In the genomic region with DNA sequence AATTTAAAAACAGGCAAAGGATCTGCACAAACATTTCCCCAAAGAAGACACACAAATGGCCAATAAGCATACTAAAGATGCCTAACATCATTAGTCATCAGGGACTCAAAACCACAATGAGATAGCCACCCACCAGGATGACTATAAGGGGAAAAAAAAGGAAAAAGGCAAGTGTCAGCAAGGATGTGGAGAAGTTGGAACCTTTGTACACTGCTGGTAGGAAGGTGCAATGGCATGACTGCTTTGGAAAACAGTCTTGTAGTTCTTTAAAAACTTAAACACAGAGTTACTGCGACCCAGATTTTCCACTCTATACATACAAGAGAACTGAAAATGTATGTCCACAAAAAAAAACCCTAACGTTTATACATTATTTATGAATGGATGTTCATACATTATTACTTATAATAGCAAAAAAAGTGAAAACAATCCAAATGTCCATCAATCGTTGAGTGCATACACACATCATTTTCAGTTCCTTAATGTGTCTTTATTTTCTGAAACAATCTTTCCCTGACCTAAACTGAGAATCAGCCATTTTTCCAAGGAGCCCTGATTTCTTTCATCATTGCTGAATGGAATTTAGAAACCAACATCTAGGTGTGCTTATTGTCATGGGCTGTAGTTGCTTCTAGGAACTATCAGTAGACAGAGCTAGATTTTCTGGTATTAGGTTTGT, we compare ENCODE assay signal across 10 cellular contexts.
DNase-seq lines count a peak whose midpoint lies in the region; ATAC-seq, FAIRE-seq and TF ChIP-seq lines count a peak whose summit lies in the region.
"Had no signal": no experiment of that assay in that cellular context is flagged by ENCODE, and none has a peak within 500 bp of the region (broad histone marks: within the 10 kb centered on the region; RNA-seq: fewer than 3 reads in every experiment).

No MANE protein-coding gene starts in this region.

- H3K27ac Mint-ChIP-seq in astrocyte (ENCODE audit: unreplicated experiment) = peak overlapping the region; percentile 92
- H3K27ac Mint-ChIP-seq: activated naive CD4-positive, alpha-beta T cell treated with anti-CD3 and anti-CD28 coated beads for 36 hours had no signal

- no peak overlapping the region for H4K91ac ChIP-seq in IMR-90 (ENCODE audit: insufficient read depth, low read depth, low read length)

- no peak overlapping the region for H3K4me3 Mint-ChIP-seq in astrocyte (ENCODE audit: unreplicated experiment)
- H3K4me3 Mint-ChIP-seq: activated naive CD4-positive, alpha-beta T cell treated with anti-CD3 and anti-CD28 coated beads for 36 hours had no signal

- peaks cover under 1% of the 10 kb centered on the region; the same call in 1 of the 2 replicates for H3K9me1 ChIP-seq in IMR-90 (ENCODE audit: insufficient read depth, low read length)

- TF ChIP-seq CTCF in IMR-90 (conservative IDR thresholded peaks at IDR 0.05; ENCODE audit: low read depth, low read length) = peak; percentile 52
- peak; percentile 63 for TF ChIP-seq CTCF in astrocyte (IDR thresholded peaks at IDR 0.05; ENCODE audit: insufficient read depth, low read depth, low read length)
- no peak for TF ChIP-seq CTCF in transverse colon (IDR thresholded peaks at IDR 0.05)

- H3K36me3 Mint-ChIP-seq in astrocyte (ENCODE audit: low read depth, unreplicated experiment) = no peaks in the 10 kb centered on the region

- no TSS peak for BruUV-seq in IMR-90 (replicated peaks; lab: Mats Ljungman, UMichigan)

- ATAC-seq in IMR-90 (ENCODE audit: low read depth) = peak; percentile 98
- no peak for ATAC-seq in left cardiac atrium

- dilution Hi-C loops in IMR-90 (cut with HindIII; ENCODE audit: low sequenced_read_pairs, unreplicated experiment) = no loop called here

- peak; percentile 86 for DNase-seq in Daoy (ENCODE audit: low read depth)
- peak; percentile 95 for DNase-seq in IMR-90
- DNase-seq in astrocyte (ENCODE audit: low read depth) = peak; percentile 94
- DNase-seq in left cardiac atrium = no peak
- DNase-seq in G401 (ENCODE audit: low spot score) = no peak
- DNase-seq in transverse colon = no peak
- DNase-seq in small intestine = no peak
- DNase-seq: activated naive CD4-positive, alpha-beta T cell treated with anti-CD3 and anti-CD28 coated beads for 36 hours; posterior cingulate gyrus had no signal

- H3K4me1 ChIP-seq in IMR-90 (ENCODE audit: control insufficient read depth, insufficient read depth, low read length) (no peaks in the 10 kb centered on the region; the same call in 1 of the 2 replicates), astrocyte (ENCODE audit: insufficient read depth, low read length) (peaks cover 10% of the 10 kb centered on the region), mesodermal cell (ENCODE audit: control insufficient read depth, insufficient read depth, low read length, poor library complexity, severe bottlenecking) (peaks cover 13% of the 10 kb centered on the region), transverse colon (no peaks in the 10 kb centered on the region), small intestine (ENCODE audit: control insufficient read depth in 2 of 2, insufficient read depth in 1 of 2, low read depth in 1 of 2, low read length in 1 of 2) (no peaks in the 10 kb centered on the region)

- no peak overlapping the region for H3K4me3 ChIP-seq in IMR-90 (ENCODE audit: insufficient read depth, low read depth, low read length)
- no peak overlapping the region for H3K4me3 ChIP-seq in astrocyte (ENCODE audit: insufficient read depth, low read depth, low read length)
- no peak overlapping the region for H3K4me3 ChIP-seq in mesodermal cell (ENCODE audit: extremely low read depth, insufficient read depth, low read length, poor library complexity, severe bottlenecking)
- H3K4me3 ChIP-seq in transverse colon = no peak overlapping the region
- no peak overlapping the region for H3K4me3 ChIP-seq in small intestine (ENCODE audit: low read depth in 1 of 2, low read length in 2 of 2)

- H4K5ac ChIP-seq in IMR-90 (ENCODE audit: low read depth, low read length) = peak overlapping the region; percentile 8; the same call in 1 of the 2 replicates

- no peak overlapping the region; a peak in 1 of 4 replicates for H4K8ac ChIP-seq in IMR-90 (ENCODE audit: low read depth in 2 of 2, low read length in 2 of 2)

- H2AK5ac ChIP-seq in IMR-90 (ENCODE audit: low read depth, low read length) = no peak overlapping the region

- peak overlapping the region; percentile 16; the same call in 1 of the 2 replicates for H3K4ac ChIP-seq in IMR-90 (ENCODE audit: low read depth, low read length)

- H3K79me2 ChIP-seq in astrocyte (ENCODE audit: insufficient read depth, low read length) = no peaks in the 10 kb centered on the region

- no peak overlapping the region for H3K4me2 ChIP-seq in IMR-90 (ENCODE audit: low read depth, low read length)
- H3K4me2 ChIP-seq in astrocyte (ENCODE audit: low read length) = peak overlapping the region; percentile 54

- no peaks in the 10 kb centered on the region for H3K36me3 ChIP-seq in IMR-90 (ENCODE audit: control insufficient read depth, insufficient read depth, low read length)
- H3K36me3 ChIP-seq in astrocyte (ENCODE audit: insufficient read depth, low read length) = no peaks in the 10 kb centered on the region
- no peaks in the 10 kb centered on the region for H3K36me3 ChIP-seq in mesodermal cell (ENCODE audit: control insufficient read depth, insufficient read depth, low read length)
- H3K36me3 ChIP-seq in transverse colon = no peaks in the 10 kb centered on the region
- no peaks in the 10 kb centered on the region for H3K36me3 ChIP-seq in small intestine (ENCODE audit: control insufficient read depth in 2 of 2, insufficient read depth in 2 of 2, low read length in 2 of 2)

- no peak for TF ChIP-seq EP300 in transverse colon (IDR thresholded peaks at IDR 0.05; ENCODE audit: low read depth)

- no peaks in the 10 kb centered on the region for H3K9me3 Mint-ChIP-seq in astrocyte (ENCODE audit: unreplicated experiment)
- H3K9me3 Mint-ChIP-seq: activated naive CD4-positive, alpha-beta T cell treated with anti-CD3 and anti-CD28 coated beads for 36 hours had no signal

- H3K27me3 Mint-ChIP-seq in astrocyte (ENCODE audit: low read depth, unreplicated experiment) = no peaks in the 10 kb centered on the region

- H3K14ac ChIP-seq in IMR-90 (replicated peaks; ENCODE audit: low read depth, low read length) = peak overlapping the region; percentile 44; the same call in 1 of the 2 replicates

- H2AK9ac ChIP-seq in IMR-90 (replicated peaks; ENCODE audit: low read depth, low read length, poor library complexity) = no peak overlapping the region

- no peak overlapping the region; the same call in 1 of the 2 replicates for H3K18ac ChIP-seq in IMR-90 (ENCODE audit: low read depth, low read length)

- H3K23ac ChIP-seq in IMR-90 (ENCODE audit: low read depth, low read length) = no peak overlapping the region; the same call in 1 of the 2 replicates

- no peaks in the 10 kb centered on the region for H3K27me3 ChIP-seq in IMR-90 (ENCODE audit: control insufficient read depth, insufficient read depth, low read length)
- H3K27me3 ChIP-seq in astrocyte (ENCODE audit: insufficient read depth, low read length) = no peaks in the 10 kb centered on the region
- no peaks in the 10 kb centered on the region for H3K27me3 ChIP-seq in transverse colon
- no peaks in the 10 kb centered on the region for H3K27me3 ChIP-seq in small intestine (ENCODE audit: control insufficient read depth in 2 of 2, insufficient read depth in 2 of 2, low read length in 2 of 2)

- no peaks in the 10 kb centered on the region for H3K79me1 ChIP-seq in IMR-90 (ENCODE audit: low read depth in 1 of 2, low read length in 2 of 2)

- H3K56ac ChIP-seq in IMR-90 (ENCODE audit: extremely low read depth, insufficient read depth, low read length) = no peak overlapping the region

- H3K9ac ChIP-seq in IMR-90 (ENCODE audit: low read depth, low read length) (no peak overlapping the region), astrocyte (ENCODE audit: low read length) (no peak overlapping the region)

- POLR2A ChIA-PET in IMR-90 (lab: Charles Lee; ENCODE audit: unreplicated experiment) = no interaction called here

- no peak overlapping the region for H3K27ac ChIP-seq in IMR-90 (ENCODE audit: insufficient read depth, low read length)
- no peak overlapping the region for H3K27ac ChIP-seq in astrocyte (ENCODE audit: low read depth, low read length)
- peak overlapping the region; percentile 36 for H3K27ac ChIP-seq in mesodermal cell (ENCODE audit: low read depth, low read length, severe bottlenecking)
- no peak overlapping the region for H3K27ac ChIP-seq in transverse colon
- H3K27ac ChIP-seq in small intestine (ENCODE audit: low read depth in 1 of 2, low read length in 1 of 2) = no peak overlapping the region

- FAIRE-seq in astrocyte (lab: Jason Lieb, UNC) = peak; percentile 94
- FAIRE-seq in small intestine (lab: Jason Lieb, UNC) = no peak

- TF ChIP-seq RAD21 in IMR-90 (IDR thresholded peaks at IDR 0.05; ENCODE audit: low read length) = peak; percentile 54

- TF ChIP-seq POLR2A in IMR-90 (IDR thresholded peaks at IDR 0.05; ENCODE audit: low read depth, low read length) = no peak
- no peak for TF ChIP-seq POLR2A in transverse colon (IDR thresholded peaks at IDR 0.05)

- CTCF ChIA-PET in IMR-90 (lab: Yijun Ruan, JAX) = interaction anchor here (0.6 kb wide), 1 partner anchor 195 kb away, joined by 3 read pairs; no protein-coding TSS in a partner anchor

- intact Hi-C loops in IMR-90 (cut with micrococcal nuclease) (no loop called here), left cardiac atrium (cut with DNase I) (no loop called here), transverse colon (cut with DNase I; ENCODE audit: low total_unique reads) (no loop called here)

- H2AFZ ChIP-seq in IMR-90 (replicated peaks; ENCODE audit: low read length, poor library complexity) = no peak overlapping the region
- no peak overlapping the region for H2AFZ ChIP-seq in astrocyte (ENCODE audit: low read depth, low read length)

- H2BK20ac ChIP-seq in IMR-90 (ENCODE audit: low read depth, low read length) = peak overlapping the region; percentile 85

- no peaks in the 10 kb centered on the region for H3K9me3 ChIP-seq in IMR-90 (ENCODE audit: control insufficient read depth, insufficient read depth, low read length)
- no peaks in the 10 kb centered on the region for H3K9me3 ChIP-seq in astrocyte (ENCODE audit: insufficient read depth, low read depth, low read length)
- H3K9me3 ChIP-seq in mesodermal cell (ENCODE audit: control insufficient read depth, low read length) = no peaks in the 10 kb centered on the region
- H3K9me3 ChIP-seq in transverse colon = no peaks in the 10 kb centered on the region
- no peaks in the 10 kb centered on the region for H3K9me3 ChIP-seq in small intestine (ENCODE audit: control insufficient read depth, low read depth)

- in situ Hi-C loops in IMR-90 (cut with MboI; ENCODE audit: low sequenced_read_pairs) (no loop called here), G401 (cut with HindIII; ENCODE audit: low sequenced_read_pairs) (no loop called here), transverse colon (cut with MboI; ENCODE audit: low pct_ligation_motif_present in 1 of 4, low pct_unique_long_range_greater_than_20kb in 1 of 4, low sequenced_read_pairs in 3 of 4) (no loop called here)

- H3K4me1 Mint-ChIP-seq in astrocyte (ENCODE audit: low read depth, unreplicated experiment) = peaks cover 18% of the 10 kb centered on the region

- no CpG with 5 or more reads among the region's 3 CpGs for WGBS in IMR-90 (ENCODE audit: extremely low coverage in 2 of 2, insufficient read length in 1 of 2), 2 experiments
- 86 to 100% methylated on average over 1 of the region's 3 CpGs for WGBS in mesodermal cell (ENCODE audit: insufficient coverage in 2 of 2), 2 experiments
- 78% methylated on average over 3 of the region's 3 CpGs for WGBS in transverse colon (ENCODE audit: low coverage in 1 of 2), 2 donors
- 78 to 83% (median 79%) methylated on average over 3 of the region's 3 CpGs for WGBS in small intestine, 3 donors

- H2BK15ac ChIP-seq in IMR-90 (ENCODE audit: low read depth, low read length) = peak overlapping the region; percentile 13; the same call in 1 of the 3 replicates

- H4K20me1 ChIP-seq in IMR-90 (ENCODE audit: insufficient read depth, low read length) = no peaks in the 10 kb centered on the region
- no peaks in the 10 kb centered on the region for H4K20me1 ChIP-seq in astrocyte (ENCODE audit: insufficient read depth, low read length)

- peak overlapping the region; percentile 68 for H2BK120ac ChIP-seq in IMR-90 (ENCODE audit: low read depth, low read length)

- no peak overlapping the region for H2BK5ac ChIP-seq in IMR-90 (ENCODE audit: low read depth, low read length, poor library complexity, severe bottlenecking)

Comparison
In these comparisons a context has a peak if more than half of its experiments do, and no peak if none do; other contexts are left out.
1. DNase-seq: peak in Daoy (single experiment), IMR-90 (single experiment) and astrocyte (single experiment); none in left cardiac atrium (single experiment), G401 (single experiment), transverse colon (single experiment) and small intestine (single experiment).
2. CTCF ChIP-seq: peak in IMR-90 (single experiment) and astrocyte (single experiment); none in transverse colon (0 of 5).